8 cellular contexts compared by ENCODE assay signal in genomic region chr9:178136-178825, GRCh38. TPM values are rescaled to one million over a fixed set of nuclear protein-coding genes. Genes with fewer than 3 reads are reported as not detected.
DNase-seq lines count a peak whose midpoint lies in the region; ATAC-seq and TF ChIP-seq lines count a peak whose summit lies in the region.
"Not testable (repeated sequence)": the region's sequence is repeated elsewhere in the genome, so short reads cannot be mapped to it uniquely, and the experiment has no call there.

No MANE protein-coding gene starts in this region.

- peak overlapping the region; percentile 90 for H3K27ac Mint-ChIP-seq in activated naive CD4-positive, alpha-beta T cell treated with anti-CD3 and anti-CD28 coated beads, Interleukin-2, amount 50 U/mL, for 72 hours
- H3K27ac Mint-ChIP-seq in effector memory CD8-positive, alpha-beta T cell, result peak overlapping the region; percentile 81 to 93
- H3K27ac Mint-ChIP-seq in type B pancreatic cell, result peak overlapping the region; percentile 89

- not testable (repeated sequence) for H3K36me3 Mint-ChIP-seq in activated naive CD4-positive, alpha-beta T cell treated with anti-CD3 and anti-CD28 coated beads, Interleukin-2, amount 50 U/mL, for 72 hours; type B pancreatic cell
- H3K36me3 Mint-ChIP-seq in effector memory CD8-positive, alpha-beta T cell (ENCODE audit: insufficient read depth), result peaks cover 15% of the 10 kb centered on the region

- not testable (repeated sequence) for TF ChIP-seq EP300 in ovary (IDR thresholded peaks at IDR 0.05)

- not testable (repeated sequence) for H3K27ac ChIP-seq in DND-41 (ENCODE audit: low read length); ovary

- peak overlapping the region; percentile 60; the same call in 1 of the 2 replicates for H3K4me2 ChIP-seq in DND-41 (ENCODE audit: insufficient read depth, low read length)

- H3K36me3 ChIP-seq in DND-41 (ENCODE audit: insufficient read depth, low read length); MG63; iPS-15b (ENCODE audit: control insufficient read depth, insufficient read depth, low read length); ovary: not testable (repeated sequence)

- not testable (repeated sequence) for H3K9me3 Mint-ChIP-seq in activated naive CD4-positive, alpha-beta T cell treated with anti-CD3 and anti-CD28 coated beads, Interleukin-2, amount 50 U/mL, for 72 hours; effector memory CD8-positive, alpha-beta T cell; type B pancreatic cell

- H3K4me1 Mint-ChIP-seq in effector memory CD8-positive, alpha-beta T cell (ENCODE audit: low read depth in 2 of 2); type B pancreatic cell (ENCODE audit: unreplicated experiment): not testable (repeated sequence)

- H3K9ac ChIP-seq in DND-41 (ENCODE audit: low read depth, low read length), result peak overlapping the region; percentile 43
- not testable (repeated sequence) for H3K9ac ChIP-seq in iPS-15b (ENCODE audit: low read depth, low read length)

- H4K20me1 ChIP-seq in DND-41 (ENCODE audit: insufficient read depth, low read length), result not testable (repeated sequence)

- H3K4me3 ChIP-seq in DND-41 (ENCODE audit: low read depth in 1 of 2, low read length in 2 of 2) (peak overlapping the region; percentile 15 to 57; a peak in 3 of 4 replicates), MG63 (peak overlapping the region; percentile 40), iPS-15b (ENCODE audit: low read depth, low read length) (peak overlapping the region; percentile 41)
- H3K4me3 ChIP-seq in ovary, result not testable (repeated sequence)

- ATAC-seq in DND-41 (ENCODE audit: insufficient read depth, low read depth); activated naive CD4-positive, alpha-beta T cell treated with anti-CD3 and anti-CD28 coated beads, Interleukin-2, amount 50 U/mL, for 72 hours; effector memory CD8-positive, alpha-beta T cell (replicated peaks): not testable (repeated sequence)

- 0 to 6% (median 5%) methylated on average over 10 to 17 of the region's 23 CpGs for WGBS in ovary, 3 donors

- TF ChIP-seq CTCF in DND-41 (IDR thresholded peaks at IDR 0.05; ENCODE audit: borderline replicate concordance, extremely low read depth, low read length, poor library complexity, severe bottlenecking); ovary (IDR thresholded peaks at IDR 0.05); type B pancreatic cell (conservative IDR thresholded peaks at IDR 0.05): not testable (repeated sequence)

- peak overlapping the region; percentile 64 to 80 for H3K4me3 Mint-ChIP-seq in effector memory CD8-positive, alpha-beta T cell
- H3K4me3 Mint-ChIP-seq in type B pancreatic cell, result peak overlapping the region; percentile 85

- not testable (repeated sequence) for H3K4me1 ChIP-seq in DND-41 (ENCODE audit: insufficient read depth, low read length); iPS-15b (ENCODE audit: control insufficient read depth, insufficient read depth, low read length); ovary (ENCODE audit: insufficient read depth)

- TF ChIP-seq POLR2A in ovary (IDR thresholded peaks at IDR 0.05), result not testable (repeated sequence)

- intact Hi-C loops in ovary (cut with DNase I), result not testable (repeated sequence)

- H3K79me2 ChIP-seq in DND-41 (ENCODE audit: insufficient read depth, low read length), result not testable (repeated sequence)

- H2AFZ ChIP-seq in DND-41 (ENCODE audit: low read depth, low read length), result peak overlapping the region; percentile 47; the same call in 1 of the 2 replicates

- H3K27me3 Mint-ChIP-seq in effector memory CD8-positive, alpha-beta T cell; type B pancreatic cell: not testable (repeated sequence)

- DNase-seq in DND-41, result peak; percentile 12
- DNase-seq in MG63; effector memory CD8-positive, alpha-beta T cell; type B pancreatic cell (ENCODE audit: extremely low spot score, unreplicated experiment): not testable (repeated sequence)
- DNase-seq in UCSD-AML1 (lab: John Stamatoyannopoulos, UW; ENCODE audit: unreplicated experiment), result peak; percentile 7
- peak in 1 of 2 donors; percentile 6 for DNase-seq in activated naive CD4-positive, alpha-beta T cell treated with anti-CD3 and anti-CD28 coated beads, Interleukin-2, amount 50 U/mL, for 72 hours (ENCODE audit: low spot score in 2 of 2)
- peak; percentile 21 to 49 (median 27) for DNase-seq in ovary

- H3K9me3 ChIP-seq in DND-41 (ENCODE audit: insufficient read depth, low read length, severe bottlenecking); MG63; iPS-15b (ENCODE audit: control insufficient read depth, insufficient read depth, low read length); ovary: not testable (repeated sequence)

- not testable (repeated sequence) for H3K27me3 ChIP-seq in DND-41 (ENCODE audit: insufficient read depth, low read length, poor library complexity); MG63; iPS-15b (ENCODE audit: control insufficient read depth, insufficient read depth, low read length); ovary

RNA-seq across cellular contexts. Expression of gene ZNG1A, which starts 0.6 kb away (rescaled TPM):
- 9.5 and 12.3 TPM in 2 replicates for total RNA-seq in MG63 (2014; rRNA removed; shearing (Covaris generic); ENCODE audit: low replicate concordance)
- 10 to 100 TPM; 41.5 to 53.5 TPM for total RNA-seq in activated naive CD4-positive, alpha-beta T cell treated with anti-CD3 and anti-CD28 coated beads, Interleukin-2, amount 50 U/mL, for 72 hours
- total RNA-seq in ovary (10 to 100 TPM; 21.8 to 37.1 (median 29.6) TPM), type B pancreatic cell (ENCODE audit: low replicate concordance) (22.7 and 29.2 TPM in 2 replicates)
- polyA plus RNA-seq in ovary, result 10 to 100 TPM; 19.6 to 29.0 TPM

RNA-seq across cellular contexts. Expression of gene DOCK8, which starts 36.4 kb away (rescaled TPM):
- total RNA-seq in MG63 (2014; rRNA removed; shearing (Covaris generic); ENCODE audit: low replicate concordance), result 5.9 and 6.5 TPM in 2 replicates
- 100 to 1,000 TPM; 101 to 134 TPM for total RNA-seq in activated naive CD4-positive, alpha-beta T cell treated with anti-CD3 and anti-CD28 coated beads, Interleukin-2, amount 50 U/mL, for 72 hours
- total RNA-seq in ovary (10 to 100 TPM in 1 of 7 donors, 1 to 10 TPM in 6; 3.0 to 12.2 (median 7.3) TPM), type B pancreatic cell (ENCODE audit: low replicate concordance) (5.1 and 18.6 TPM in 2 replicates)
- polyA plus RNA-seq in ovary, result 1 to 10 TPM; 1.4 to 9.4 TPM
